In the genomic region with DNA sequence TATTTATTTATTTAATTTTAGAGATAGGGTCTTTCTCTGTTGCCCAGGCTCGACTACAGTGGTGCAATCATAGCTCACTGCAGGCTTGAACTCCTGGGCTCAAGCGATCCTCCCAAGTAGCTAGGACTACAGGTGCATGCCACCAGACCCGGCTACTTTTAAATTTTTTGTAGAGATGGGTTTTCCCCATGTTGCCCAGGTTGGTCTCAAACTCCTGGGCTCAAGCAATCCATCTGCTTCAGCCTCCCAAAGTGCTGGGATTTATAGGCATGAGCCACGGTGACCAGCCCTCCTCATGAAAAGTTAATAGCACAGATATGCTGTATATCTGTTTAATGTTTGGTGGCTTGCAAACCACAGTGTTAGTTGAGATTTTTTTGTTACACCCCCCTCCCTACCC, we compare ENCODE assay signal across 10 cellular contexts. TPM values are rescaled to one million over a fixed set of nuclear protein-coding genes. Genes with fewer than 3 reads are reported as not detected.
DNase-seq lines count a peak whose midpoint lies in the region; ATAC-seq and TF ChIP-seq lines count a peak whose summit lies in the region.
"Not testable (repeated sequence)": the region's sequence is repeated elsewhere in the genome, so short reads cannot be mapped to it uniquely, and the experiment has no call there.
"Had no signal": no experiment of that assay in that cellular context is flagged by ENCODE, and none has a peak within 500 bp of the region (broad histone marks: within the 10 kb centered on the region; RNA-seq: fewer than 3 reads in every experiment).

No MANE protein-coding gene starts in this region.

- peaks cover 24 to 36% of the 10 kb centered on the region in 2 donors for H3K36me3 Mint-ChIP-seq in CD14-positive monocyte
- peaks cover 52% of the 10 kb centered on the region for H3K36me3 Mint-ChIP-seq in activated CD8-positive, alpha-beta memory T cell treated with anti-CD3 and anti-CD28 coated beads, Interleukin-2, amount 10 ng/mL, durations not matched to agents 7 days and 5 days
- peaks cover 26% of the 10 kb centered on the region for H3K36me3 Mint-ChIP-seq in activated naive CD8-positive, alpha-beta T cell treated with anti-CD3 and anti-CD28 coated beads for 36 hours
- not testable (repeated sequence) for H3K36me3 Mint-ChIP-seq in endothelial cell (ENCODE audit: low read depth, unreplicated experiment); natural killer cell; stimulated activated naive CD8-positive, alpha-beta T cell treated with anti-CD3 and anti-CD28 coated beads, Interleukin-15, Interleukin-2, amounts not matched to agents 100 ng/mL and 50 ng/mL, for 24 hours (ENCODE audit: low read depth)

- H3K9me2 ChIP-seq in SU-DHL-6 (replicated peaks; ENCODE audit: insufficient read depth, low read length): not testable (repeated sequence)

- CTCF ChIA-PET in activated CD8-positive, alpha-beta memory T cell treated with anti-CD3 and anti-CD28 coated beads, Interleukin-2, amount 10 ng/mL, durations not matched to agents 7 days and 5 days (lab: Charles Lee): interaction anchor here (1.2 to 10.4 kb wide), 7 partner anchors 9 to 172 kb away, joined by 3 to 166 read pairs (median 16); a partner anchor contains a TSS

- H3K4me2 ChIP-seq in SU-DHL-6 (ENCODE audit: low read depth, low read length, poor library complexity, severe bottlenecking): peak overlapping the region; percentile 53

- H3K4me1 Mint-ChIP-seq in CD14-positive monocyte (peaks cover 83% of the 10 kb centered on the region), endothelial cell (ENCODE audit: unreplicated experiment) (peaks cover 23% of the 10 kb centered on the region), natural killer cell (peaks cover 75 to 76% of the 10 kb centered on the region in 2 donors)
- H3K4me1 Mint-ChIP-seq in activated CD8-positive, alpha-beta memory T cell treated with anti-CD3 and anti-CD28 coated beads, Interleukin-2, amount 10 ng/mL, durations not matched to agents 7 days and 5 days: peaks cover 63% of the 10 kb centered on the region
- peaks cover 72% of the 10 kb centered on the region for H3K4me1 Mint-ChIP-seq in activated naive CD8-positive, alpha-beta T cell treated with anti-CD3 and anti-CD28 coated beads for 36 hours
- H3K4me1 Mint-ChIP-seq in stimulated activated naive CD8-positive, alpha-beta T cell treated with anti-CD3 and anti-CD28 coated beads, Interleukin-15, Interleukin-2, amounts not matched to agents 100 ng/mL and 50 ng/mL, for 24 hours (ENCODE audit: low read depth): peaks cover 91% of the 10 kb centered on the region

- peak overlapping the region; percentile 85 for H3K4me3 ChIP-seq in Jurkat, Clone E6-1 (ENCODE audit: low read length)
- H3K4me3 ChIP-seq in SU-DHL-6 (ENCODE audit: insufficient read depth, low read length, poor library complexity, severe bottlenecking): not testable (repeated sequence)

- H3F3A ChIP-seq in SU-DHL-6 (ENCODE audit: insufficient read depth): peaks cover 37% of the 10 kb centered on the region

- H3K27ac ChIP-seq in SU-DHL-6 (ENCODE audit: low read depth, low read length): not testable (repeated sequence)

- H3K27me3 ChIP-seq in SU-DHL-6 (ENCODE audit: low read length): not testable (repeated sequence)

- ATAC-seq in activated CD8-positive, alpha-beta memory T cell treated with anti-CD3 and anti-CD28 coated beads, Interleukin-2, amount 10 ng/mL, durations not matched to agents 7 days and 5 days; natural killer cell: not testable (repeated sequence)

- H2AFZ ChIP-seq in SU-DHL-6 (ENCODE audit: low read depth, low read length, severe bottlenecking): not testable (repeated sequence)

- not testable (repeated sequence) for H3K79me2 ChIP-seq in SU-DHL-6 (ENCODE audit: insufficient read depth, low read length)

- TF ChIP-seq CTCF in CD14-positive monocyte (IDR thresholded peaks at IDR 0.05); SU-DHL-6 (IDR thresholded peaks at IDR 0.05; ENCODE audit: insufficient read depth, low read length, poor library complexity, severe bottlenecking); endothelial cell (IDR thresholded peaks at IDR 0.05; ENCODE audit: unreplicated experiment); natural killer cell (IDR thresholded peaks at IDR 0.05): not testable (repeated sequence)

- H3K4me3 Mint-ChIP-seq in CD14-positive monocyte: peak overlapping the region; percentile 96 to 98
- peak overlapping the region; percentile 100 for H3K4me3 Mint-ChIP-seq in activated CD8-positive, alpha-beta memory T cell treated with anti-CD3 and anti-CD28 coated beads, Interleukin-2, amount 10 ng/mL, durations not matched to agents 7 days and 5 days
- peak overlapping the region; percentile 90 for H3K4me3 Mint-ChIP-seq in activated naive CD8-positive, alpha-beta T cell treated with anti-CD3 and anti-CD28 coated beads for 36 hours
- not testable (repeated sequence) for H3K4me3 Mint-ChIP-seq in endothelial cell (ENCODE audit: unreplicated experiment)
- peak overlapping the region; percentile 100 for H3K4me3 Mint-ChIP-seq in natural killer cell
- H3K4me3 Mint-ChIP-seq in stimulated activated naive CD8-positive, alpha-beta T cell treated with anti-CD3 and anti-CD28 coated beads, Interleukin-15, Interleukin-2, amounts not matched to agents 100 ng/mL and 50 ng/mL, for 24 hours: peak overlapping the region; percentile 93

- H4K20me1 ChIP-seq in SU-DHL-6 (ENCODE audit: low read depth, low read length): not testable (repeated sequence)

- H3K27me3 Mint-ChIP-seq in CD14-positive monocyte (ENCODE audit: low read depth in 3 of 3); activated CD8-positive, alpha-beta memory T cell treated with anti-CD3 and anti-CD28 coated beads, Interleukin-2, amount 10 ng/mL, durations not matched to agents 7 days and 5 days; activated naive CD8-positive, alpha-beta T cell treated with anti-CD3 and anti-CD28 coated beads for 36 hours; natural killer cell (ENCODE audit: low read depth in 2 of 2); stimulated activated naive CD8-positive, alpha-beta T cell treated with anti-CD3 and anti-CD28 coated beads, Interleukin-15, Interleukin-2, amounts not matched to agents 100 ng/mL and 50 ng/mL, for 24 hours: not testable (repeated sequence)
- peaks cover 11% of the 10 kb centered on the region for H3K27me3 Mint-ChIP-seq in endothelial cell (ENCODE audit: unreplicated experiment)

- H3K27ac Mint-ChIP-seq in CD14-positive monocyte (peak overlapping the region; percentile 98 to 100 (median 100)), endothelial cell (ENCODE audit: unreplicated experiment) (peak overlapping the region; percentile 36), natural killer cell (peak overlapping the region; percentile 92 to 100)
- peak overlapping the region; percentile 100 for H3K27ac Mint-ChIP-seq in activated CD8-positive, alpha-beta memory T cell treated with anti-CD3 and anti-CD28 coated beads, Interleukin-2, amount 10 ng/mL, durations not matched to agents 7 days and 5 days
- peak overlapping the region; percentile 97 for H3K27ac Mint-ChIP-seq in activated naive CD8-positive, alpha-beta T cell treated with anti-CD3 and anti-CD28 coated beads for 36 hours
- peak overlapping the region; percentile 94 for H3K27ac Mint-ChIP-seq in stimulated activated naive CD8-positive, alpha-beta T cell treated with anti-CD3 and anti-CD28 coated beads, Interleukin-15, Interleukin-2, amounts not matched to agents 100 ng/mL and 50 ng/mL, for 24 hours

- intact Hi-C loops in CD14-positive monocyte (cut with micrococcal nuclease) (loop anchor here in 1 of 2 donors (5.0 kb wide), 1 partner anchor 69 kb away; a partner anchor contains a TSS), natural killer cell (cut with micrococcal nuclease) (loop anchor here (5.0 to 10.0 kb wide), 3 partner anchors 69 to 421 kb away; a partner anchor contains a TSS)

- H3K9me3 Mint-ChIP-seq in CD14-positive monocyte; activated CD8-positive, alpha-beta memory T cell treated with anti-CD3 and anti-CD28 coated beads, Interleukin-2, amount 10 ng/mL, durations not matched to agents 7 days and 5 days (ENCODE audit: low read depth); activated naive CD8-positive, alpha-beta T cell treated with anti-CD3 and anti-CD28 coated beads for 36 hours; endothelial cell (ENCODE audit: unreplicated experiment); natural killer cell; stimulated activated naive CD8-positive, alpha-beta T cell treated with anti-CD3 and anti-CD28 coated beads, Interleukin-15, Interleukin-2, amounts not matched to agents 100 ng/mL and 50 ng/mL, for 24 hours: not testable (repeated sequence)

- not testable (repeated sequence) for DNase-seq in CD14-positive monocyte (ENCODE audit: low spot score); Jurkat, Clone E6-1 (ENCODE audit: low read depth, low spot score); activated CD8-positive, alpha-beta memory T cell treated with anti-CD3 and anti-CD28 coated beads, Interleukin-2, amount 10 ng/mL, durations not matched to agents 7 days and 5 days; activated naive CD8-positive, alpha-beta T cell treated with anti-CD3 and anti-CD28 coated beads for 36 hours; endothelial cell (ENCODE audit: low spot score); natural killer cell

- not testable (repeated sequence) for H3K9me3 ChIP-seq in SU-DHL-6 (ENCODE audit: insufficient read depth, low read length)

- not testable (repeated sequence) for H3K9ac ChIP-seq in SU-DHL-6 (ENCODE audit: low read length)

- not testable (repeated sequence) for H3K36me3 ChIP-seq in SU-DHL-6 (ENCODE audit: low read length)

RNA-seq across cellular contexts. Expression of a gene that starts 2.4 kb away (rescaled TPM):
- polyA plus RNA-seq in CD14-positive monocyte: 100 to 1,000 TPM; 247 to 349 TPM
- 51.1 TPM for polyA plus RNA-seq in Jurkat, Clone E6-1 (2012; ENCODE audit: insufficient read depth, insufficient read length)
- total RNA-seq in activated CD8-positive, alpha-beta memory T cell treated with anti-CD3 and anti-CD28 coated beads, Interleukin-2, amount 10 ng/mL, durations not matched to agents 7 days and 5 days: 100 to 1,000 TPM; 148 to 184 TPM
- total RNA-seq in activated naive CD8-positive, alpha-beta T cell treated with anti-CD3 and anti-CD28 coated beads for 36 hours: 10 to 100 TPM; 22.2 to 23.0 TPM
- total RNA-seq in endothelial cell (ENCODE audit: unreplicated experiment): 1.6 TPM
- 100 to 1,000 TPM; 179 to 201 (median 201) TPM for total RNA-seq in natural killer cell
- total RNA-seq: H1 had no signal

RNA-seq across cellular contexts. Expression of a gene that starts 33.4 kb away (rescaled TPM):
- polyA plus RNA-seq in CD14-positive monocyte: under 1 TPM; 0.18 to 0.56 TPM
- polyA plus RNA-seq in Jurkat, Clone E6-1 (2012; ENCODE audit: insufficient read depth, insufficient read length): not detected
- total RNA-seq in activated CD8-positive, alpha-beta memory T cell treated with anti-CD3 and anti-CD28 coated beads, Interleukin-2, amount 10 ng/mL, durations not matched to agents 7 days and 5 days: under 1 TPM; 0.16 to 0.20 TPM
- under 1 TPM in 1 of 2 experiments, not detected in 1; 0.12 TPM for total RNA-seq in activated naive CD8-positive, alpha-beta T cell treated with anti-CD3 and anti-CD28 coated beads for 36 hours
- total RNA-seq in endothelial cell (ENCODE audit: unreplicated experiment) (0.36 TPM), natural killer cell (1 to 10 TPM in 1 of 3 donors, under 1 TPM in 2; 0.70 to 3.4 (median 0.71) TPM)
- polyA plus RNA-seq: A549 had no signal

Comparison
In these comparisons a context has a peak if more than half of its experiments do, and no peak if none do; other contexts are left out.
1. H3K27ac Mint-ChIP-seq: peak in every context shown above with its lines; median percentile 100 in CD14-positive monocyte; 100 in activated CD8-positive, alpha-beta memory T cell treated with anti-CD3 and anti-CD28 coated beads, Interleukin-2, amount 10 ng/mL, durations not matched to agents 7 days and 5 days; 97 in activated naive CD8-positive, alpha-beta T cell treated with anti-CD3 and anti-CD28 coated beads for 36 hours; 96 in natural killer cell; 94 in stimulated activated naive CD8-positive, alpha-beta T cell treated with anti-CD3 and anti-CD28 coated beads, Interleukin-15, Interleukin-2, amounts not matched to agents 100 ng/mL and 50 ng/mL, for 24 hours; 36 in endothelial cell.
2. RNA of a gene that starts 2.4 kb away (total RNA-seq): 179 to 201 TPM in natural killer cell and 148 to 184 TPM in activated CD8-positive, alpha-beta memory T cell treated with anti-CD3 and anti-CD28 coated beads, Interleukin-2, amount 10 ng/mL, durations not matched to agents 7 days and 5 days; 22.2 to 23.0 TPM in activated naive CD8-positive, alpha-beta T cell treated with anti-CD3 and anti-CD28 coated beads for 36 hours and 1.6 TPM in endothelial cell (single experiment); every median in the first group is over 4 times any median in the second.